ENCODE assay signal across 8 cellular contexts in genomic region chr2:20349457-20350034, GRCh38. TPM values are rescaled to one million over a fixed set of nuclear protein-coding genes. Genes with fewer than 3 reads are reported as not detected.
DNase-seq lines count a peak whose midpoint lies in the region; ATAC-seq and TF ChIP-seq lines count a peak whose summit lies in the region.

No MANE protein-coding gene starts in this region.

- peaks cover 21 to 60% of the 10 kb centered on the region in 2 donors for H3K4me1 ChIP-seq in left lung
- H3K4me1 ChIP-seq in tibial artery = peaks cover 0 to 44% (median 32%) of the 10 kb centered on the region in 4 donors

- H3K4me1 Mint-ChIP-seq in activated T-cell treated with anti-CD3 and anti-CD28 coated beads, Interleukin-2, amount 50 U/mL, for 72 hours (ENCODE audit: low read depth) = peaks cover 50% of the 10 kb centered on the region
- peaks cover 41% of the 10 kb centered on the region for H3K4me1 Mint-ChIP-seq in activated naive CD8-positive, alpha-beta T cell treated with anti-CD3 and anti-CD28 coated beads, Interleukin-2, amount 10 ng/mL, durations not matched to agents 7 days and 5 days

- no peak for DNase-seq in activated T-cell treated with anti-CD3 and anti-CD28 coated beads, Interleukin-2, amount 50 U/mL, for 72 hours
- DNase-seq in activated T-cell treated with anti-CD3 and anti-CD28 coated beads, Interleukin-2, amount 50 U/mL, for 48 hours = no peak
- no peak for DNase-seq in activated naive CD8-positive, alpha-beta T cell treated with anti-CD3 and anti-CD28 coated beads, Interleukin-2, amount 10 ng/mL, durations not matched to agents 7 days and 5 days
- DNase-seq in left lung (no peak), tibial artery (no peak)

- POLR2A ChIA-PET in activated naive CD8-positive, alpha-beta T cell treated with anti-CD3 and anti-CD28 coated beads, Interleukin-2, amount 10 ng/mL, durations not matched to agents 7 days and 5 days (lab: Charles Lee) = interaction anchor here (0.8 to 2.9 kb wide), 5 partner anchors 11 to 62 kb away, joined by 3 to 23 read pairs (median 4); no protein-coding TSS in a partner anchor

- peak overlapping the region; percentile 96 for H3K27ac Mint-ChIP-seq in activated T-cell treated with anti-CD3 and anti-CD28 coated beads, Interleukin-2, amount 50 U/mL, for 72 hours
- peak overlapping the region; percentile 88 for H3K27ac Mint-ChIP-seq in activated naive CD8-positive, alpha-beta T cell treated with anti-CD3 and anti-CD28 coated beads, Interleukin-2, amount 10 ng/mL, durations not matched to agents 7 days and 5 days

- H3K27me3 ChIP-seq in left lung (no peaks in the 10 kb centered on the region), tibial artery (no peaks in the 10 kb centered on the region)

- H3K9me3 ChIP-seq in left lung (no peaks in the 10 kb centered on the region), tibial artery (no peaks in the 10 kb centered on the region)

- TF ChIP-seq CTCF in left lung (IDR thresholded peaks at IDR 0.05) (no peak), tibial artery (IDR thresholded peaks at IDR 0.05) (no peak)

- H3K4me3 ChIP-seq in left lung (peak overlapping the region; percentile 65 to 96), tibial artery (peak overlapping the region; percentile 94 to 95)

- intact Hi-C loops in left lung (cut with DNase I) (no loop called here), tibial artery (cut with DNase I; ENCODE audit: low total_unique reads) (loop anchor here (10.0 kb wide), 1 partner anchor 55 kb away; no protein-coding TSS in a partner anchor)

- H3K27ac ChIP-seq in left lung = peak overlapping the region; percentile 92 to 96
- peak overlapping the region; percentile 96 to 97 for H3K27ac ChIP-seq in tibial artery

- ATAC-seq in activated T-cell treated with anti-CD3 and anti-CD28 coated beads, Interleukin-2, amount 50 U/mL, for 72 hours (replicated peaks in 1 of 2) = no peak
- ATAC-seq in activated naive CD8-positive, alpha-beta T cell treated with anti-CD3 and anti-CD28 coated beads, Interleukin-2, amount 10 ng/mL, durations not matched to agents 7 days and 5 days (ENCODE audit: low read depth) = no peak
- ATAC-seq in left lung (no peak), HG03280 (IDR thresholded peaks at IDR 0.05; ENCODE audit: unreplicated experiment) (no peak), HG03571 (IDR thresholded peaks at IDR 0.05; ENCODE audit: unreplicated experiment) (no peak), GM21528 (IDR thresholded peaks at IDR 0.05; ENCODE audit: low FRiP score, unreplicated experiment) (no peak)

- no peaks in the 10 kb centered on the region for H3K9me3 Mint-ChIP-seq in activated T-cell treated with anti-CD3 and anti-CD28 coated beads, Interleukin-2, amount 50 U/mL, for 72 hours
- H3K9me3 Mint-ChIP-seq in activated naive CD8-positive, alpha-beta T cell treated with anti-CD3 and anti-CD28 coated beads, Interleukin-2, amount 10 ng/mL, durations not matched to agents 7 days and 5 days = no peaks in the 10 kb centered on the region

- no peaks in the 10 kb centered on the region for H3K36me3 ChIP-seq in left lung
- H3K36me3 ChIP-seq in tibial artery = no peaks in the 10 kb centered on the region

- H3K36me3 Mint-ChIP-seq in activated T-cell treated with anti-CD3 and anti-CD28 coated beads, Interleukin-2, amount 50 U/mL, for 72 hours (ENCODE audit: insufficient read depth in 2 of 2) = peaks cover 7 to 13% of the 10 kb centered on the region in 2 donors
- H3K36me3 Mint-ChIP-seq in activated naive CD8-positive, alpha-beta T cell treated with anti-CD3 and anti-CD28 coated beads, Interleukin-2, amount 10 ng/mL, durations not matched to agents 7 days and 5 days = peaks cover 22% of the 10 kb centered on the region

- peak overlapping the region in 1 of 2 donors; percentile 99 for H3K4me3 Mint-ChIP-seq in activated T-cell treated with anti-CD3 and anti-CD28 coated beads, Interleukin-2, amount 50 U/mL, for 72 hours
- peak overlapping the region; percentile 93 for H3K4me3 Mint-ChIP-seq in activated naive CD8-positive, alpha-beta T cell treated with anti-CD3 and anti-CD28 coated beads, Interleukin-2, amount 10 ng/mL, durations not matched to agents 7 days and 5 days

- H3K27me3 Mint-ChIP-seq in activated T-cell treated with anti-CD3 and anti-CD28 coated beads, Interleukin-2, amount 50 U/mL, for 72 hours (ENCODE audit: low read depth) = no peaks in the 10 kb centered on the region
- H3K27me3 Mint-ChIP-seq in activated naive CD8-positive, alpha-beta T cell treated with anti-CD3 and anti-CD28 coated beads, Interleukin-2, amount 10 ng/mL, durations not matched to agents 7 days and 5 days = no peaks in the 10 kb centered on the region

RNA-seq across cellular contexts. Expression of gene PUM2, which starts 1.1 kb away (rescaled TPM):
- total RNA-seq in activated T-cell treated with anti-CD3 and anti-CD28 coated beads, Interleukin-2, amount 50 U/mL, for 72 hours = 100 to 1,000 TPM; 109 to 113 TPM
- 100 to 1,000 TPM; 133 to 134 TPM for total RNA-seq in activated naive CD8-positive, alpha-beta T cell treated with anti-CD3 and anti-CD28 coated beads, Interleukin-2, amount 10 ng/mL, durations not matched to agents 7 days and 5 days
- 10 to 100 TPM; 86.4 to 97.6 TPM for total RNA-seq in left lung
